8 cellular contexts compared by ENCODE assay signal in genomic region chr9:124342946-124343485, GRCh38.
DNase-seq lines count a peak whose midpoint lies in the region; ATAC-seq and TF ChIP-seq lines count a peak whose summit lies in the region.

No MANE protein-coding gene starts in this region.

- peaks cover 9% of the 10 kb centered on the region for H3K27me3 Mint-ChIP-seq in glutamatergic neuron (ENCODE audit: unreplicated experiment)

- no peak overlapping the region for H3K27ac Mint-ChIP-seq in glutamatergic neuron (ENCODE audit: unreplicated experiment)

- peak; percentile 75 for DNase-seq in HFF-Myc (ENCODE audit: extremely low read depth, low read depth)
- peak; percentile 61 for DNase-seq in glutamatergic neuron
- peak; percentile 80 to 91 for DNase-seq in psoas muscle
- no peak for DNase-seq in retina
- DNase-seq in stimulated activated CD4-positive, alpha-beta T cell treated with anti-CD3 and anti-CD28 coated beads, Interleukin-1b, Interleukin-23, amount 100 ng/mL, for 48 hours: no peak

- intact Hi-C loops in psoas muscle (cut with DNase I): no loop called here

- peaks cover 0 to 35% of the 10 kb centered on the region in 2 donors for H3K36me3 ChIP-seq in psoas muscle (ENCODE audit: insufficient read depth in 1 of 2, low read depth in 1 of 2)

- H3K9me3 ChIP-seq in psoas muscle: peaks cover under 1% of the 10 kb centered on the region

- no peak for TF ChIP-seq CTCF in HFF-Myc (IDR thresholded peaks at IDR 0.05; ENCODE audit: low read depth, low read length, missing control alignments)
- TF ChIP-seq CTCF in glutamatergic neuron (IDR thresholded peaks at IDR 0.05; ENCODE audit: partially characterized antibody, unreplicated experiment): no peak
- TF ChIP-seq CTCF in psoas muscle (IDR thresholded peaks at IDR 0.05): no peak

- peaks cover 22% of the 10 kb centered on the region for H3K4me1 Mint-ChIP-seq in glutamatergic neuron (ENCODE audit: low read depth, unreplicated experiment)

- H3K36me3 Mint-ChIP-seq in glutamatergic neuron (ENCODE audit: unreplicated experiment): no peaks in the 10 kb centered on the region

- H3K4me3 ChIP-seq in HFF-Myc (replicated peaks; ENCODE audit: low read depth, low read length) (no peak overlapping the region), psoas muscle (peak overlapping the region; percentile 34)

- ATAC-seq in SK-N-SH treated with all-trans-retinoic acid at 6 μM for 48 hours (peak; percentile 93), psoas muscle (peak; percentile 86 to 92 (median 90)), HG02870 (IDR thresholded peaks at IDR 0.05; ENCODE audit: unreplicated experiment) (no peak), HG03521 (IDR thresholded peaks at IDR 0.05; ENCODE audit: unreplicated experiment) (no peak)

- H3K27me3 ChIP-seq in psoas muscle (ENCODE audit: insufficient read depth in 3 of 3, low read length in 2 of 3): no peaks in the 10 kb centered on the region

- H3K4me1 ChIP-seq in psoas muscle: peaks cover 15% of the 10 kb centered on the region

- no peak overlapping the region for H3K4me3 Mint-ChIP-seq in glutamatergic neuron (ENCODE audit: unreplicated experiment)

- H3K27ac ChIP-seq in psoas muscle: peak overlapping the region; percentile 71

- WGBS in psoas muscle, 3 donors: 13 to 18% (median 15%) methylated on average over 20 to 25 of the region's 25 CpGs

- peaks cover 11% of the 10 kb centered on the region for H3K9me3 Mint-ChIP-seq in glutamatergic neuron (ENCODE audit: unreplicated experiment)

TF ChIP-seq in SK-N-SH treated with all-trans-retinoic acid at 6 μM for 48 hours, 23 proteins besides CTCF, POLR2A, EP300 and RAD21:
- TF ChIP-seq PPARA (CRISPR knock-in tag; IDR thresholded peaks at IDR 0.05; ENCODE audit: borderline replicate concordance) (no peak), ISL1 (CRISPR knock-in tag; IDR thresholded peaks at IDR 0.05) (no peak), PATZ1 (CRISPR knock-in tag; IDR thresholded peaks at IDR 0.05; ENCODE audit: borderline replicate concordance) (no peak), CSRNP3 (CRISPR knock-in tag; IDR thresholded peaks at IDR 0.05) (no peak), ZNF8 (CRISPR knock-in tag; IDR thresholded peaks at IDR 0.05) (no peak), TOX (CRISPR knock-in tag; IDR thresholded peaks at IDR 0.05; ENCODE audit: borderline replicate concordance) (no peak), SNAI2 (CRISPR knock-in tag; IDR thresholded peaks at IDR 0.05) (no peak)

Comparison
In these comparisons a context has a peak if more than half of its experiments do, and no peak if none do; other contexts are left out.
1. DNase-seq: peak in HFF-Myc (single experiment), glutamatergic neuron (single experiment) and psoas muscle (2 of 2); none in retina (single experiment) and stimulated activated CD4-positive, alpha-beta T cell treated with anti-CD3 and anti-CD28 coated beads, Interleukin-1b, Interleukin-23, amount 100 ng/mL, for 48 hours (single experiment).
2. ATAC-seq: peak in SK-N-SH treated with all-trans-retinoic acid at 6 μM for 48 hours (single experiment) and psoas muscle (4 of 4); none in HG02870 (single experiment) and HG03521 (single experiment).